Comparison of ENCODE assay signal across 20 cellular contexts in the genomic region with DNA sequence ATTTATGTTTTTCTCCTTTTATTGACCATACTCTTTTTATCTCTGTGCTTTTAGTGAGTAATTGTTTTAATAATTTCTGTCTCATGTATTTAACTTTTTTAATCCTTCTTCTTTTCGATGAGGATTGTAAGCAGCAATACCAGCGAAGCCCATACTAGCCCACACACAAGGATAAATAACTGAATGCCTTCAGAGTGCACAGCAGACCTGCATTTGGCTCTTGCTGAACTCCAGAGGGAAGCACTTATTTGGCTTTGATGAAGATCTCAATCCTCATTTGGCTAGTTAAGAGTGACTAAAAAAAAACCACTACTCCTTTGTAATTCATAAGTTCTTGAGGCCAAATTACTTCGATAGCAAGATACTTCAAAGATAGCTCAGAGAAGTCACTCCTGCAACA.
"Had no signal": no experiment of that assay in that cellular context is flagged by ENCODE, and none has a peak within 500 bp of the region (broad histone marks: within the 10 kb centered on the region; RNA-seq: fewer than 3 reads in every experiment).

No MANE protein-coding gene starts in this region.

- H3K27me3 ChIP-seq: dorsolateral prefrontal cortex, esophagus muscularis mucosa, foreskin keratinocyte, gastroesophageal sphincter, heart left ventricle, hepatocyte, left lung had no signal

- H3K36me3 ChIP-seq: esophagus muscularis mucosa, gastroesophageal sphincter, heart left ventricle, left lung, lower lobe of right lung had no signal

- H3K79me2 ChIP-seq: hepatocyte had no signal

- H2AFZ ChIP-seq: hepatocyte had no signal

- ATAC-seq: foreskin keratinocyte, gastroesophageal sphincter, heart left ventricle, left cardiac atrium, left lung, left ventricle myocardium superior, lower lobe of right lung, mucosa of descending colon had no signal

- H3K9me3 ChIP-seq: esophagus muscularis mucosa, gastroesophageal sphincter, lower lobe of right lung, mucosa of descending colon had no signal

- DNase-seq: dermis blood vessel endothelial cell; dorsolateral prefrontal cortex; effector CD4-positive, alpha-beta T cell; effector memory CD4-positive, alpha-beta T cell; foreskin keratinocyte; heart left ventricle; hypothalamus; immature natural killer cell; islet precursor cell; kidney; left cardiac atrium; left lung; left ventricle myocardium superior; lower lobe of right lung; mucosa of descending colon; naive B cell had no signal

- H3K4me1 ChIP-seq: esophagus muscularis mucosa, foreskin keratinocyte, gastroesophageal sphincter, left lung, lower lobe of right lung had no signal

- H3K4me3 ChIP-seq: coronary artery, dorsolateral prefrontal cortex, esophagus muscularis mucosa, gastroesophageal sphincter, heart left ventricle, hepatocyte, left lung, lower lobe of right lung, mucosa of descending colon had no signal

- H3K4me2 ChIP-seq: hepatocyte had no signal

- H3K27ac ChIP-seq: coronary artery, dorsolateral prefrontal cortex, esophagus muscularis mucosa, foreskin keratinocyte, gastroesophageal sphincter, heart left ventricle, hepatocyte, left lung, lower lobe of right lung had no signal
